Comparison of ENCODE assay signal across 22 cellular contexts in the genomic region with DNA sequence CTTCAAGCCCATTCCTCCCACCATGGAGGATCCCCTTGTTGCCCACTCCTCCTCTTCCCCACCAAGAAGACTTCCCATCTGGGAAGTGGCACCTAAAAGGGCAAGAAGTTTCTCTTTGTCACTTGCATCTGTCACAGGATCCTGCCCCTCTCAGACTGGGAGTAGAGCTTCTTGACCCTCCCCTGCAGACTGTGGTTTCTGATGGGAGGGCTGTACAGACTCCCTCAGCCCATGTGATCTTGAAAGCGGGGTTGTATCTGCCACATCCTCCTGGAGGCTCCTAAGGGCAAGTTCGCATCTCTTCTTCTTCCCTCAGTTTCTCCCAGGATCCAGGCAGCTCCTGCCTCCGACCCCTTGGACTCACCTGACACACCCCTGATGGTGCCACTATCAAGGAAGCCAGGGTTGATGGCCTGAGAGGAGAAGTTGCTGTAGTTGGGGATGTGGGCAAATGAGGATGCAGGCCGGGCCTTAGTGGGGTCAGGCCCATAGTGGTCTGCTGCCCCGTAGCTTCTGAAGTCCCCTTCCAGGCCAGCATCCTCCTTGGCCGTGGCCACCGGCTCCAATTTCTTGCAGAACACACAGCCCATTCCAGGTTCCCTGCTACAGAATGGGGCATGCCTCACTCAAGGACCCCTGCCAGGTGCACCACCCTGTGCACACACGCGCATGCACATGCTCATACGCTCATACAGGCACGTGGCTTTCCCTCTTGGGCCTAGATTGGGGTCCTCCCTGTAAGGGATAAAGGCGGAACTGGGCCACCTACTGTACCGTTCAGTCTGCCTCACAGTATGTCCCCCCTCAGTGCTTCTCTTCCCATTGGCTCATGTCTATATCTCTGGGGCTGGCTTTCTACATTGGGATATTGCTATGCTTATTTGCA. TPM values are rescaled to one million over a fixed set of nuclear protein-coding genes. Genes with fewer than 3 reads are reported as not detected.
DNase-seq lines count a peak whose midpoint lies in the region; FAIRE-seq and TF ChIP-seq lines count a peak whose summit lies in the region.
"Had no signal": no experiment of that assay in that cellular context is flagged by ENCODE, and none has a peak within 500 bp of the region (broad histone marks: within the 10 kb centered on the region; RNA-seq: fewer than 3 reads in every experiment).

No MANE protein-coding gene starts in this region.

- DNase-seq in CD8-positive, alpha-beta memory T cell: no peak
- DNase-seq in GM12892 (ENCODE audit: insufficient read length) (no peak), MV-4-11 (lab: John Stamatoyannopoulos, UW) (peak; percentile 51), immature natural killer cell (peak in 2 of 3 donors; percentile 42 to 54), AG20443 (ENCODE audit: low spot score) (no peak), DMS153 (lab: John Stamatoyannopoulos, UW) (no peak), DMS 273 (lab: John Stamatoyannopoulos, UW; ENCODE audit: unreplicated experiment) (no peak)
- DNase-seq in effector CD8-positive, alpha-beta T cell (lab: John Stamatoyannopoulos, UW): no peak
- DNase-seq: activated CD4-positive, alpha-beta T cell treated with anti-CD3 and anti-CD28 coated beads for 1 hour; activated CD8-positive, alpha-beta memory T cell treated with anti-CD3 and anti-CD28 coated beads, Interleukin-2, amount 50 U/mL, for 48 hours; activated gamma-delta T cell treated with Interleukin-2 at 50 U/mL for 16 hours; AML-193; GOT3; hippocampal formation; kidney; natural killer cell; NCI-H1694; NCI-H226 had no signal

- no peaks in the 10 kb centered on the region for H3K36me3 ChIP-seq in CD8-positive, alpha-beta memory T cell (ENCODE audit: insufficient read depth, low read length)
- H3K36me3 ChIP-seq: thoracic aorta had no signal

- POLR2A ChIA-PET in CD8-positive, alpha-beta memory T cell (lab: Charles Lee): interaction anchor here (0.6 kb wide), 1 partner anchor 730 kb away, joined by 7 read pairs; no protein-coding TSS in a partner anchor

- no peak overlapping the region for H3K27ac ChIP-seq in CD8-positive, alpha-beta memory T cell (ENCODE audit: low read depth, low read length)
- H3K27ac ChIP-seq: thoracic aorta had no signal

- CTCF ChIA-PET in CD8-positive, alpha-beta memory T cell (lab: Charles Lee): interaction anchor here (0.9 to 1.2 kb wide), 2 partner anchors 39 kb away, joined by 3 to 4 read pairs; no protein-coding TSS in a partner anchor

- H3K4me3 ChIP-seq in CD8-positive, alpha-beta memory T cell (ENCODE audit: low read length): no peak overlapping the region
- H3K4me3 ChIP-seq: skin epidermis, thoracic aorta had no signal

- peak; percentile 24 for FAIRE-seq in GM12892 (lab: Jason Lieb, UNC)
- FAIRE-seq: kidney had no signal

- peaks cover 0 to 4% (median 0%) of the 10 kb centered on the region in 3 donors for H3K36me3 Mint-ChIP-seq in CD8-positive, alpha-beta memory T cell
- peaks cover 7 to 27% (median 20%) of the 10 kb centered on the region in 3 donors for H3K36me3 Mint-ChIP-seq in immature natural killer cell
- H3K36me3 Mint-ChIP-seq: natural killer cell had no signal

- TF ChIP-seq POLR2A in GM12892 (IDR thresholded peaks at IDR 0.05; ENCODE audit: low read depth, low read length): 0 out of 2 replicates have a peak, but pooled peaks have one; percentile 14

- H3K9me3 Mint-ChIP-seq in CD8-positive, alpha-beta memory T cell: no peaks in the 10 kb centered on the region
- H3K9me3 Mint-ChIP-seq in immature natural killer cell: no peaks in the 10 kb centered on the region
- H3K9me3 Mint-ChIP-seq: memory B cell, natural killer cell had no signal

- no peaks in the 10 kb centered on the region for H3K27me3 Mint-ChIP-seq in CD8-positive, alpha-beta memory T cell
- peaks cover under 1 to 8% (median 3%) of the 10 kb centered on the region in 3 donors for H3K27me3 Mint-ChIP-seq in immature natural killer cell (ENCODE audit: low read depth in 3 of 3)
- H3K27me3 Mint-ChIP-seq: memory B cell had no signal

- peaks cover 43% of the 10 kb centered on the region for H3K4me1 ChIP-seq in CD8-positive, alpha-beta memory T cell (ENCODE audit: insufficient read depth, low read length)

- H3K4me3 Mint-ChIP-seq in CD8-positive, alpha-beta memory T cell: peak overlapping the region in 3 of 7 donors; percentile 21 to 78 (median 56)
- no peak overlapping the region for H3K4me3 Mint-ChIP-seq in immature natural killer cell
- H3K4me3 Mint-ChIP-seq: memory B cell, natural killer cell had no signal

- H3K27me3 ChIP-seq in CD8-positive, alpha-beta memory T cell (ENCODE audit: insufficient read depth, low read length, poor library complexity, severe bottlenecking): no peaks in the 10 kb centered on the region

- no peaks in the 10 kb centered on the region for H3K9me3 ChIP-seq in CD8-positive, alpha-beta memory T cell (ENCODE audit: low read length)
- H3K9me3 ChIP-seq: thoracic aorta had no signal

- peak overlapping the region in 5 of 8 donors; percentile 68 to 89 (median 79) for H3K27ac Mint-ChIP-seq in CD8-positive, alpha-beta memory T cell
- no peak overlapping the region for H3K27ac Mint-ChIP-seq in immature natural killer cell
- H3K27ac Mint-ChIP-seq: memory B cell, natural killer cell had no signal

- peaks cover 33 to 43% (median 43%) of the 10 kb centered on the region in 3 donors for H3K4me1 Mint-ChIP-seq in CD8-positive, alpha-beta memory T cell
- peaks cover 24 to 55% of the 10 kb centered on the region in 2 donors for H3K4me1 Mint-ChIP-seq in immature natural killer cell

RNA-seq across cellular contexts. Expression of gene FGR, which starts 11.4 kb away (rescaled TPM):
- 1 to 10 TPM; 1.6 to 1.8 TPM for total RNA-seq in CD8-positive, alpha-beta memory T cell
- 49.6 TPM for polyA plus RNA-seq in CD8-positive, alpha-beta memory T cell
- polyA plus RNA-seq in GM12892 (2012; ENCODE audit: missing spikeins): 43.6 TPM
- polyA plus RNA-seq in immature natural killer cell: 100 to 1,000 TPM; 350 to 654 (median 572) TPM
- total RNA-seq: LHCN-M2 had no signal

RNA-seq across cellular contexts. Expression of gene AHDC1, which starts 19.6 kb away (rescaled TPM):
- 10 to 100 TPM; 11.5 TPM for total RNA-seq in CD8-positive, alpha-beta memory T cell
- polyA plus RNA-seq in CD8-positive, alpha-beta memory T cell: 1.9 TPM
- polyA plus RNA-seq in GM12892 (2012; ENCODE audit: missing spikeins): 2.8 TPM
- polyA plus RNA-seq in immature natural killer cell: 1 to 10 TPM in 2 of 3 donors, not detected in 1; 1.2 to 6.3 TPM

RNA-seq across cellular contexts. Expression of gene IFI6, which starts 48.4 kb away (rescaled TPM):
- 10 to 100 TPM; 10.7 to 12.3 TPM for total RNA-seq in CD8-positive, alpha-beta memory T cell
- polyA plus RNA-seq in CD8-positive, alpha-beta memory T cell: 161 TPM
- polyA plus RNA-seq in GM12892 (2012; ENCODE audit: missing spikeins): 51.1 TPM
- 100 to 1,000 TPM in 2 of 3 donors, 10 to 100 TPM in 1; 41.3 to 186 (median 177) TPM for polyA plus RNA-seq in immature natural killer cell

Comparison
In these comparisons a context has a peak if more than half of its experiments do, and no peak if none do; other contexts are left out.
1. DNase-seq: peak in MV-4-11 (single experiment) and immature natural killer cell (2 of 3); none in CD8-positive, alpha-beta memory T cell (0 of 5), GM12892 (single experiment), AG20443 (single experiment), DMS153 (single experiment), effector CD8-positive, alpha-beta T cell (single experiment) and DMS 273 (single experiment).
2. H3K27ac Mint-ChIP-seq: peak in CD8-positive, alpha-beta memory T cell (5 of 8); none in immature natural killer cell (0 of 6).